8 cellular contexts compared by ENCODE assay signal in genomic region chr2:135948642-135949355, GRCh38. TPM values are rescaled to one million over a fixed set of nuclear protein-coding genes. Genes with fewer than 3 reads are reported as not detected.
DNase-seq lines count a peak whose midpoint lies in the region; ATAC-seq and TF ChIP-seq lines count a peak whose summit lies in the region.

No MANE protein-coding gene starts in this region.

- peak overlapping the region; percentile 98 for H3K27ac Mint-ChIP-seq in T-helper 17 cell

- H3K4me3 Mint-ChIP-seq in T-helper 17 cell = peak overlapping the region; percentile 74

- in situ Hi-C loops in HAP-1 (cut with MboI; ENCODE audit: low sequenced_read_pairs) = no loop called here

- H3K36me3 Mint-ChIP-seq in T-helper 17 cell (ENCODE audit: low read depth) = peaks cover 8% of the 10 kb centered on the region

- peaks cover 34% of the 10 kb centered on the region for H3K4me1 Mint-ChIP-seq in T-helper 17 cell

- H3K27ac ChIP-seq in esophagus (ENCODE audit: low read depth in 2 of 2, low read length in 1 of 2) (peak overlapping the region; percentile 74 to 89), SJCRH30 (no peak overlapping the region), WERI-Rb-1 (no peak overlapping the region)

- H3K4me1 ChIP-seq in esophagus (ENCODE audit: control insufficient read depth in 2 of 2, insufficient read depth in 2 of 2, low read length in 1 of 2) (peaks cover 0 to 3% of the 10 kb centered on the region in 2 donors), HAP-1 (peaks cover 31% of the 10 kb centered on the region), SJCRH30 (no peaks in the 10 kb centered on the region)

- no peaks in the 10 kb centered on the region for H3K27me3 Mint-ChIP-seq in T-helper 17 cell

- H3K9me3 ChIP-seq in T-helper 17 cell (ENCODE audit: control insufficient read depth, low read length, poor library complexity, severe bottlenecking) (no peaks in the 10 kb centered on the region), esophagus (ENCODE audit: control insufficient read depth in 2 of 2, insufficient read depth in 1 of 2, low read depth in 1 of 2, low read length in 1 of 2) (no peaks in the 10 kb centered on the region), HAP-1 (no peaks in the 10 kb centered on the region), SJCRH30 (replicated peaks) (peaks cover 10% of the 10 kb centered on the region; the same call in 1 of the 2 replicates), WERI-Rb-1 (ENCODE audit: severe bottlenecking) (no peaks in the 10 kb centered on the region)

- H3K4me3 ChIP-seq in esophagus (ENCODE audit: low read depth in 1 of 2, low read length in 2 of 2) (no peak overlapping the region), HAP-1 (no peak overlapping the region), SJCRH30 (no peak overlapping the region), WERI-Rb-1 (ENCODE audit: low read depth, low read length) (no peak overlapping the region)

- no peaks in the 10 kb centered on the region for H3K36me3 ChIP-seq in esophagus (ENCODE audit: control insufficient read depth in 2 of 2, insufficient read depth in 2 of 2, low read length in 1 of 2)
- peaks cover 6% of the 10 kb centered on the region for H3K36me3 ChIP-seq in HAP-1 (replicated peaks)
- H3K36me3 ChIP-seq in SJCRH30 = peaks cover 25% of the 10 kb centered on the region
- H3K36me3 ChIP-seq in WERI-Rb-1 = peaks cover 6% of the 10 kb centered on the region; the same call in 1 of the 2 replicates

- no peaks in the 10 kb centered on the region for H3K27me3 ChIP-seq in esophagus (ENCODE audit: control insufficient read depth in 1 of 2, insufficient read depth in 2 of 2, low read length in 2 of 2)
- no peaks in the 10 kb centered on the region for H3K27me3 ChIP-seq in HAP-1 (ENCODE audit: low read depth)
- no peaks in the 10 kb centered on the region for H3K27me3 ChIP-seq in SJCRH30
- no peaks in the 10 kb centered on the region for H3K27me3 ChIP-seq in WERI-Rb-1 (ENCODE audit: insufficient read depth, low read depth, severe bottlenecking)

- DNase-seq in T-helper 17 cell = peak in 2 of 3 donors; percentile 12 to 30
- DNase-seq in HAP-1 (ENCODE audit: low spot score in 2 of 2) = no peak
- DNase-seq in NCI-H1694 (lab: John Stamatoyannopoulos, UW) = no peak
- DNase-seq in SJCRH30 = no peak
- no peak for DNase-seq in WERI-Rb-1

- no peak for TF ChIP-seq CTCF in WERI-Rb-1 (IDR thresholded peaks at IDR 0.05; ENCODE audit: low read depth, low read length)

- 51 to 58% methylated on average over 9 of the region's 9 CpGs for WGBS in esophagus, 2 donors

- ATAC-seq in GM18519 (IDR thresholded peaks at IDR 0.05; ENCODE audit: low FRiP score, unreplicated experiment) (peak; percentile 88), HG02938 (IDR thresholded peaks at IDR 0.05; ENCODE audit: unreplicated experiment) (peak; percentile 84), T-helper 17 cell (peak; percentile 87)

RNA-seq across cellular contexts. Expression of gene DARS1, which starts 36.6 kb away (rescaled TPM):
- 10 to 100 TPM; 53.8 to 72.1 TPM for total RNA-seq in T-helper 17 cell
- polyA plus RNA-seq in esophagus = 100 to 1,000 TPM in 1 of 2 donors, 10 to 100 TPM in 1; 52.5 to 141 TPM
- total RNA-seq in SJCRH30 (2014; rRNA removed; shearing (Covaris generic)) = 141 and 149 TPM in 2 replicates

Comparison
In these comparisons a context has a peak if more than half of its experiments do, and no peak if none do; other contexts are left out.
1. DNase-seq: peak in T-helper 17 cell (2 of 3); none in HAP-1 (0 of 2), NCI-H1694 (single experiment), SJCRH30 (0 of 2) and WERI-Rb-1 (single experiment).
2. H3K27ac ChIP-seq: peak in esophagus (2 of 2); none in SJCRH30 (single experiment) and WERI-Rb-1 (single experiment).
3. Peak in every context shown above with its lines, with median percentiles within 50 percentile points of each other: ATAC-seq.